In the genomic region with DNA sequence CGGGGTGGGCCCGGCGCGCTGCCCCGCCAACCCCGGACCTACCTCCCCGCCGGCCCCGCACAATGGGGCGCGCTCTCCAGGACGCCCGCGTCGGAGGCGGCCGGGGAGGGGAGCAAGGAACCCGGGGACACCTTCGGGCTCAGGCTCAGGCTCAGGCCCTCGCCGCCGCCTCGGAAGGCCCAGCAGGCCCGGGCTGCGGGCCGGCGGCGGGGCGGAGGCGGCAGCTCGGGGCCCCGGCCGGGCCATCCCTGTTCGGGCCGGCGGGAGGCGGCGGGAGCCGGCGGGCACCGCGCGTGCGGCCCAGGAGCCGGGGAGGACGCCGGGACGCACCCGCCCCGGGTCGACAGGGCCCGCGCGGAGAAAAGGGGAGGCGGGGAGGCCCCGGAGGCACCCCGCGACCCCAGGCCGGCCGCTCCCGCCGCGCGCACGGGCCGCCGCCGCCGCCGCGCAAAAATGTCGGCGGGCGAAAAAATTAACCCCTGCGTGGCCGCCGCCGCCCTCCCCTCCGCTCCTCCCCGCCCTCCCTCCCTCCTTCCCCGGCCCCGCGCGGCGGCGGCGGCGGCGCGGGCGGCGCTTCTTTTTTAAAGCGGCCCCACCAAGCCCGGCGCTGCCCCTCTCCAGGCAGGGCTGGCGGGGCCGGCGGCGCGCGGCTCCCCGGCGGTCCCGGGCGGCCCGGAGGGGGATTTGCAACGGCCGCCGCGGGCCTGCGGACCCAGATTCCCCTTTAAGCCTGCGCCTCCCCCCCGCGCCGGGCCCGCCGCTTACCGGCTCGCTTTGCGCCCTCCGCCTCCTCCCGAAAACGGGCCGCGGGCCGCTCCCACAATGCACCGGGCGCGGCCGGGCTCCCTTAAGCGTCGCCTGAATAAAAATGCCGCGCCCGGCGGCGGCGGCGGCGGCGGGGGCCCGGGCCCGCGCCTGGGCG, we compare ENCODE assay signal across 1 cellular context.
TF ChIP-seq lines count a peak whose summit lies in the region.

No MANE protein-coding gene starts in this region.

TF ChIP-seq in HepG2, 621 proteins besides CTCF, POLR2A, EP300 and RAD21 (continued from another document):
- TF ChIP-seq, protein P1, sequence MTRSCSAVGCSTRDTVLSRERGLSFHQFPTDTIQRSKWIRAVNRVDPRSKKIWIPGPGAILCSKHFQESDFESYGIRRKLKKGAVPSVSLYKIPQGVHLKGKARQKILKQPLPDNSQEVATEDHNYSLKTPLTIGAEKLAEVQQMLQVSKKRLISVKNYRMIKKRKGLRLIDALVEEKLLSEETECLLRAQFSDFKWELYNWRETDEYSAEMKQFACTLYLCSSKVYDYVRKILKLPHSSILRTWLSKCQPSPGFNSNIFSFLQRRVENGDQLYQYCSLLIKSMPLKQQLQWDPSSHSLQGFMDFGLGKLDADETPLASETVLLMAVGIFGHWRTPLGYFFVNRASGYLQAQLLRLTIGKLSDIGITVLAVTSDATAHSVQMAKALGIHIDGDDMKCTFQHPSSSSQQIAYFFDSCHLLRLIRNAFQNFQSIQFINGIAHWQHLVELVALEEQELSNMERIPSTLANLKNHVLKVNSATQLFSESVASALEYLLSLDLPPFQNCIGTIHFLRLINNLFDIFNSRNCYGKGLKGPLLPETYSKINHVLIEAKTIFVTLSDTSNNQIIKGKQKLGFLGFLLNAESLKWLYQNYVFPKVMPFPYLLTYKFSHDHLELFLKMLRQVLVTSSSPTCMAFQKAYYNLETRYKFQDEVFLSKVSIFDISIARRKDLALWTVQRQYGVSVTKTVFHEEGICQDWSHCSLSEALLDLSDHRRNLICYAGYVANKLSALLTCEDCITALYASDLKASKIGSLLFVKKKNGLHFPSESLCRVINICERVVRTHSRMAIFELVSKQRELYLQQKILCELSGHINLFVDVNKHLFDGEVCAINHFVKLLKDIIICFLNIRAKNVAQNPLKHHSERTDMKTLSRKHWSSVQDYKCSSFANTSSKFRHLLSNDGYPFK (CRISPR knock-in tag; IDR thresholded peaks at IDR 0.05; ENCODE audit: borderline replicate concordance), result no peak
- TF ChIP-seq THAP11 (CRISPR knock-in tag; IDR thresholded peaks at IDR 0.05) (no peak), HCFC1 (IDR thresholded peaks at IDR 0.05; ENCODE audit: low read depth, low read length) (no peak), ZNF816 (CRISPR knock-in tag; IDR thresholded peaks at IDR 0.05; ENCODE audit: borderline replicate concordance) (no peak), MAZ (IDR thresholded peaks at IDR 0.05; ENCODE audit: borderline replicate concordance, low read depth, low read length) (no peak; the same call in 1 of the 2 replicates), MAZ (CRISPR knock-in tag; IDR thresholded peaks at IDR 0.05; ENCODE audit: low read depth) (no peak; the same call in 1 of the 2 replicates), GTF3A (CRISPR knock-in tag; conservative IDR thresholded peaks at IDR 0.05) (no peak), ZNF616 (CRISPR knock-in tag; IDR thresholded peaks at IDR 0.05; ENCODE audit: low read depth) (no peak)
